Comparison of ENCODE assay signal across 1 cellular context in the genomic region with DNA sequence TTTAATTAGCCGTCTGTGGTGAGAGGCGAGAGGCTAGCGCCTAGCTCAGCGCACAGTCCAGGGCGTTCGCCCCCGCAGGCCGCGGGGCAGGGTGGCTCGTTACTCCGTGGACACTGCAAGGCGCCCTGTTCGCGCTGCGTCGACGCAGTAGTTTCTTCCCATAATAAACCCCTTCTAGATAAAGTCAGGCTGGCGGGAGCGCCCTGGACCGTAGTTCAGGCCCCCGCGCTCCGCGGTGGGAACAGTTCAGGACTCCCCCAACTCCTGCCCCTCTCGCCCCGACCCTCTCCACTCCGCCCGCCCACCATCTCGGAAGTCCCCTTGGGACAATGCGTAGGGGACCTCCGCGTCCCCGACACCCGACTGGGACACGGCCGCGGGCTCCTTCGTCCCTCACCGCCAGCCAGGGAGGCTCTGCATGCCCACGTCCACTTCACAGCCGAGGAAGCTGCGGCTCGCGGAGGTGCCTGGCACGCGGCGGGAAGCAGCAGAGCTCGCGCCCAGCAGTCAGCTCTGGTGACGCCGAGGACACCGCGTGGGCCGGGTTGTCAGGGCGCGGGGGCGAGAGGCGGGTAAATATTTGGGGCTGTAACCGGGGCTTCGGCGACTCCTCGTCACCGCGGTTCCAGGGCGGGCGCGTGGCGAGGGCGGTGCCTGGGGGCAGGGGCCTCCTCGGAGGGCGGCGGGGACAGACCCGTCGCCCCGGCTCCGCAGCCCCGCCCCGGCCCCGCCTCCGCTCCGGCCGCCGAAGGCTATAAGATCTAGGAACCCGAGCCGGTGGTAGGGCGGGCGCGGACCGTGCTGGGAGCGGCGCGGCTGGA.
TF ChIP-seq lines count a peak whose summit lies in the region.

A gene with protein sequence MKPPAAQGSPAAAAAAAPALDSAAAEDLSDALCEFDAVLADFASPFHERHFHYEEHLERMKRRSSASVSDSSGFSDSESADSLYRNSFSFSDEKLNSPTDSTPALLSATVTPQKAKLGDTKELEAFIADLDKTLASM (plus strand): TSS at position 783 of the 821 bp plus-strand sequence. CDS start 158 bp downstream, outside the sequence.

TF ChIP-seq in K562, 482 proteins besides CTCF, POLR2A, EP300 and RAD21 (continued from another document and continues in another):
- TF ChIP-seq, protein P1, sequence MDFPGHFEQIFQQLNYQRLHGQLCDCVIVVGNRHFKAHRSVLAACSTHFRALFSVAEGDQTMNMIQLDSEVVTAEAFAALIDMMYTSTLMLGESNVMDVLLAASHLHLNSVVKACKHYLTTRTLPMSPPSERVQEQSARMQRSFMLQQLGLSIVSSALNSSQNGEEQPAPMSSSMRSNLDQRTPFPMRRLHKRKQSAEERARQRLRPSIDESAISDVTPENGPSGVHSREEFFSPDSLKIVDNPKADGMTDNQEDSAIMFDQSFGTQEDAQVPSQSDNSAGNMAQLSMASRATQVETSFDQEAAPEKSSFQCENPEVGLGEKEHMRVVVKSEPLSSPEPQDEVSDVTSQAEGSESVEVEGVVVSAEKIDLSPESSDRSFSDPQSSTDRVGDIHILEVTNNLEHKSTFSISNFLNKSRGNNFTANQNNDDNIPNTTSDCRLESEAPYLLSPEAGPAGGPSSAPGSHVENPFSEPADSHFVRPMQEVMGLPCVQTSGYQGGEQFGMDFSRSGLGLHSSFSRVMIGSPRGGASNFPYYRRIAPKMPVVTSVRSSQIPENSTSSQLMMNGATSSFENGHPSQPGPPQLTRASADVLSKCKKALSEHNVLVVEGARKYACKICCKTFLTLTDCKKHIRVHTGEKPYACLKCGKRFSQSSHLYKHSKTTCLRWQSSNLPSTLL (IDR thresholded peaks at IDR 0.05): peak; percentile 76; the same call in 1 of the 2 replicates
- no peak for TF ChIP-seq SP1 (CRISPR knock-in tag; IDR thresholded peaks at IDR 0.05)
- TF ChIP-seq TRIM24 (IDR thresholded peaks at IDR 0.05): no peak; a peak in 1 of 4 replicates
- no peak for TF ChIP-seq ZNF79 (CRISPR knock-in tag; IDR thresholded peaks at IDR 0.05; ENCODE audit: low read depth)
- TF ChIP-seq ZNF3 (CRISPR knock-in tag; IDR thresholded peaks at IDR 0.05): no peak
- no peak for TF ChIP-seq PRPF4 (IDR thresholded peaks at IDR 0.05; ENCODE audit: insufficient read depth, low read depth, low read length, poor library complexity, severe bottlenecking)
- no peak for TF ChIP-seq MCM2 (IDR thresholded peaks at IDR 0.05; ENCODE audit: low read depth)
- TF ChIP-seq PCBP1 (IDR thresholded peaks at IDR 0.05; ENCODE audit: low read depth, low read length, poor library complexity, severe bottlenecking): no peak
- no peak for TF ChIP-seq ZNF146 (CRISPR knock-in tag; IDR thresholded peaks at IDR 0.05; ENCODE audit: unreplicated experiment)
- TF ChIP-seq, protein P2, sequence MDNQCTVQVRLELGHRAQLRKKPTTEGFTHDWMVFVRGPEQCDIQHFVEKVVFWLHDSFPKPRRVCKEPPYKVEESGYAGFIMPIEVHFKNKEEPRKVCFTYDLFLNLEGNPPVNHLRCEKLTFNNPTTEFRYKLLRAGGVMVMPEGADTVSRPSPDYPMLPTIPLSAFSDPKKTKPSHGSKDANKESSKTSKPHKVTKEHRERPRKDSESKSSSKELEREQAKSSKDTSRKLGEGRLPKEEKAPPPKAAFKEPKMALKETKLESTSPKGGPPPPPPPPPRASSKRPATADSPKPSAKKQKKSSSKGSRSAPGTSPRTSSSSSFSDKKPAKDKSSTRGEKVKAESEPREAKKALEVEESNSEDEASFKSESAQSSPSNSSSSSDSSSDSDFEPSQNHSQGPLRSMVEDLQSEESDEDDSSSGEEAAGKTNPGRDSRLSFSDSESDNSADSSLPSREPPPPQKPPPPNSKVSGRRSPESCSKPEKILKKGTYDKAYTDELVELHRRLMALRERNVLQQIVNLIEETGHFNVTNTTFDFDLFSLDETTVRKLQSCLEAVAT (IDR thresholded peaks at IDR 0.05): no peak
- TF ChIP-seq, protein P3, sequence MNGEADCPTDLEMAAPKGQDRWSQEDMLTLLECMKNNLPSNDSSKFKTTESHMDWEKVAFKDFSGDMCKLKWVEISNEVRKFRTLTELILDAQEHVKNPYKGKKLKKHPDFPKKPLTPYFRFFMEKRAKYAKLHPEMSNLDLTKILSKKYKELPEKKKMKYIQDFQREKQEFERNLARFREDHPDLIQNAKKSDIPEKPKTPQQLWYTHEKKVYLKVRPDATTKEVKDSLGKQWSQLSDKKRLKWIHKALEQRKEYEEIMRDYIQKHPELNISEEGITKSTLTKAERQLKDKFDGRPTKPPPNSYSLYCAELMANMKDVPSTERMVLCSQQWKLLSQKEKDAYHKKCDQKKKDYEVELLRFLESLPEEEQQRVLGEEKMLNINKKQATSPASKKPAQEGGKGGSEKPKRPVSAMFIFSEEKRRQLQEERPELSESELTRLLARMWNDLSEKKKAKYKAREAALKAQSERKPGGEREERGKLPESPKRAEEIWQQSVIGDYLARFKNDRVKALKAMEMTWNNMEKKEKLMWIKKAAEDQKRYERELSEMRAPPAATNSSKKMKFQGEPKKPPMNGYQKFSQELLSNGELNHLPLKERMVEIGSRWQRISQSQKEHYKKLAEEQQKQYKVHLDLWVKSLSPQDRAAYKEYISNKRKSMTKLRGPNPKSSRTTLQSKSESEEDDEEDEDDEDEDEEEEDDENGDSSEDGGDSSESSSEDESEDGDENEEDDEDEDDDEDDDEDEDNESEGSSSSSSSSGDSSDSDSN (IDR thresholded peaks at IDR 0.05; ENCODE audit: borderline replicate concordance in 1 of 2, low read depth in 2 of 2, low read length in 2 of 2): no peak
- TF ChIP-seq, protein P4, sequence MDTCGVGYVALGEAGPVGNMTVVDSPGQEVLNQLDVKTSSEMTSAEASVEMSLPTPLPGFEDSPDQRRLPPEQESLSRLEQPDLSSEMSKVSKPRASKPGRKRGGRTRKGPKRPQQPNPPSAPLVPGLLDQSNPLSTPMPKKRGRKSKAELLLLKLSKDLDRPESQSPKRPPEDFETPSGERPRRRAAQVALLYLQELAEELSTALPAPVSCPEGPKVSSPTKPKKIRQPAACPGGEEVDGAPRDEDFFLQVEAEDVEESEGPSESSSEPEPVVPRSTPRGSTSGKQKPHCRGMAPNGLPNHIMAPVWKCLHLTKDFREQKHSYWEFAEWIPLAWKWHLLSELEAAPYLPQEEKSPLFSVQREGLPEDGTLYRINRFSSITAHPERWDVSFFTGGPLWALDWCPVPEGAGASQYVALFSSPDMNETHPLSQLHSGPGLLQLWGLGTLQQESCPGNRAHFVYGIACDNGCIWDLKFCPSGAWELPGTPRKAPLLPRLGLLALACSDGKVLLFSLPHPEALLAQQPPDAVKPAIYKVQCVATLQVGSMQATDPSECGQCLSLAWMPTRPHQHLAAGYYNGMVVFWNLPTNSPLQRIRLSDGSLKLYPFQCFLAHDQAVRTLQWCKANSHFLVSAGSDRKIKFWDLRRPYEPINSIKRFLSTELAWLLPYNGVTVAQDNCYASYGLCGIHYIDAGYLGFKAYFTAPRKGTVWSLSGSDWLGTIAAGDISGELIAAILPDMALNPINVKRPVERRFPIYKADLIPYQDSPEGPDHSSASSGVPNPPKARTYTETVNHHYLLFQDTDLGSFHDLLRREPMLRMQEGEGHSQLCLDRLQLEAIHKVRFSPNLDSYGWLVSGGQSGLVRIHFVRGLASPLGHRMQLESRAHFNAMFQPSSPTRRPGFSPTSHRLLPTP (IDR thresholded peaks at IDR 0.05; ENCODE audit: borderline replicate concordance, extremely low read depth, insufficient read length): no peak
- TF ChIP-seq, protein P5, sequence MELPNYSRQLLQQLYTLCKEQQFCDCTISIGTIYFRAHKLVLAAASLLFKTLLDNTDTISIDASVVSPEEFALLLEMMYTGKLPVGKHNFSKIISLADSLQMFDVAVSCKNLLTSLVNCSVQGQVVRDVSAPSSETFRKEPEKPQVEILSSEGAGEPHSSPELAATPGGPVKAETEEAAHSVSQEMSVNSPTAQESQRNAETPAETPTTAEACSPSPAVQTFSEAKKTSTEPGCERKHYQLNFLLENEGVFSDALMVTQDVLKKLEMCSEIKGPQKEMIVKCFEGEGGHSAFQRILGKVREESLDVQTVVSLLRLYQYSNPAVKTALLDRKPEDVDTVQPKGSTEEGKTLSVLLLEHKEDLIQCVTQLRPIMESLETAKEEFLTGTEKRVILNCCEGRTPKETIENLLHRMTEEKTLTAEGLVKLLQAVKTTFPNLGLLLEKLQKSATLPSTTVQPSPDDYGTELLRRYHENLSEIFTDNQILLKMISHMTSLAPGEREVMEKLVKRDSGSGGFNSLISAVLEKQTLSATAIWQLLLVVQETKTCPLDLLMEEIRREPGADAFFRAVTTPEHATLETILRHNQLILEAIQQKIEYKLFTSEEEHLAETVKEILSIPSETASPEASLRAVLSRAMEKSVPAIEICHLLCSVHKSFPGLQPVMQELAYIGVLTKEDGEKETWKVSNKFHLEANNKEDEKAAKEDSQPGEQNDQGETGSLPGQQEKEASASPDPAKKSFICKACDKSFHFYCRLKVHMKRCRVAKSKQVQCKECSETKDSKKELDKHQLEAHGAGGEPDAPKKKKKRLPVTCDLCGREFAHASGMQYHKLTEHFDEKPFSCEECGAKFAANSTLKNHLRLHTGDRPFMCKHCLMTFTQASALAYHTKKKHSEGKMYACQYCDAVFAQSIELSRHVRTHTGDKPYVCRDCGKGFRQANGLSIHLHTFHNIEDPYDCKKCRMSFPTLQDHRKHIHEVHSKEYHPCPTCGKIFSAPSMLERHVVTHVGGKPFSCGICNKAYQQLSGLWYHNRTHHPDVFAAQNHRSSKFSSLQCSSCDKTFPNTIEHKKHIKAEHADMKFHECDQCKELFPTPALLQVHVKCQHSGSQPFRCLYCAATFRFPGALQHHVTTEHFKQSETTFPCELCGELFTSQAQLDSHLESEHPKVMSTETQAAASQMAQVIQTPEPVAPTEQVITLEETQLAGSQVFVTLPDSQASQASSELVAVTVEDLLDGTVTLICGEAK (IDR thresholded peaks at IDR 0.05): no peak
- TF ChIP-seq, protein P5 (CRISPR knock-in tag; IDR thresholded peaks at IDR 0.05): no peak
- no peak for TF ChIP-seq DIDO1 (tag; IDR thresholded peaks at IDR 0.05; ENCODE audit: low read depth)
- no peak for TF ChIP-seq CBX8 (IDR thresholded peaks at IDR 0.05; ENCODE audit: borderline replicate concordance, extremely low read depth, low read depth, low read length, poor library complexity, severe bottlenecking)
- no peak for TF ChIP-seq NR2C2 (CRISPR knock-in tag; IDR thresholded peaks at IDR 0.05)
- no peak for TF ChIP-seq NR2C2 (tag; IDR thresholded peaks at IDR 0.05)
- TF ChIP-seq, protein P6, sequence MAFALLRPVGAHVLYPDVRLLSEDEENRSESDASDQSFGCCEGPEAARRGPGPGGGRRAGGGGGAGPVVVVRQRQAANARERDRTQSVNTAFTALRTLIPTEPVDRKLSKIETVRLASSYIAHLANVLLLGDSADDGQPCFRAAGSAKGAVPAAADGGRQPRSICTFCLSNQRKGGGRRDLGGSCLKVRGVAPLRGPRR (CRISPR knock-in tag; IDR thresholded peaks at IDR 0.05): no peak
- no peak for TF ChIP-seq ZNF57 (CRISPR knock-in tag; IDR thresholded peaks at IDR 0.05)
- TF ChIP-seq ZNF232 (CRISPR knock-in tag; IDR thresholded peaks at IDR 0.05): no peak
- no peak for TF ChIP-seq NCOA2 (IDR thresholded peaks at IDR 0.05; ENCODE audit: partially characterized antibody in 2 of 2)
- no peak for TF ChIP-seq FOS (IDR thresholded peaks at IDR 0.05; ENCODE audit: extremely low read depth, insufficient read length)
- no peak for TF ChIP-seq ZBTB17 (CRISPR knock-in tag; IDR thresholded peaks at IDR 0.05)
- no peak for TF ChIP-seq NFIC (IDR thresholded peaks at IDR 0.05)
- TF ChIP-seq TBP (optimal IDR thresholded peaks at IDR 0.05; ENCODE audit: low read depth, low read length): peak; percentile 48
- TF ChIP-seq SNRNP70 (optimal IDR thresholded peaks at IDR 0.05; ENCODE audit: low read depth, low read length): no peak
- no peak for TF ChIP-seq PCBP2 (IDR thresholded peaks at IDR 0.05; ENCODE audit: low read depth, low read length, poor library complexity, severe bottlenecking)
- TF ChIP-seq, protein P7, sequence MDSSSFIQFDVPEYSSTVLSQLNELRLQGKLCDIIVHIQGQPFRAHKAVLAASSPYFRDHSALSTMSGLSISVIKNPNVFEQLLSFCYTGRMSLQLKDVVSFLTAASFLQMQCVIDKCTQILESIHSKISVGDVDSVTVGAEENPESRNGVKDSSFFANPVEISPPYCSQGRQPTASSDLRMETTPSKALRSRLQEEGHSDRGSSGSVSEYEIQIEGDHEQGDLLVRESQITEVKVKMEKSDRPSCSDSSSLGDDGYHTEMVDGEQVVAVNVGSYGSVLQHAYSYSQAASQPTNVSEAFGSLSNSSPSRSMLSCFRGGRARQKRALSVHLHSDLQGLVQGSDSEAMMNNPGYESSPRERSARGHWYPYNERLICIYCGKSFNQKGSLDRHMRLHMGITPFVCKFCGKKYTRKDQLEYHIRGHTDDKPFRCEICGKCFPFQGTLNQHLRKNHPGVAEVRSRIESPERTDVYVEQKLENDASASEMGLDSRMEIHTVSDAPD (CRISPR knock-in tag; IDR thresholded peaks at IDR 0.05): no peak
- TF ChIP-seq GABPB1 (CRISPR knock-in tag; IDR thresholded peaks at IDR 0.05): 0 out of 2 replicates have a peak, but pooled peaks have one; percentile 20
